In the genomic region with DNA sequence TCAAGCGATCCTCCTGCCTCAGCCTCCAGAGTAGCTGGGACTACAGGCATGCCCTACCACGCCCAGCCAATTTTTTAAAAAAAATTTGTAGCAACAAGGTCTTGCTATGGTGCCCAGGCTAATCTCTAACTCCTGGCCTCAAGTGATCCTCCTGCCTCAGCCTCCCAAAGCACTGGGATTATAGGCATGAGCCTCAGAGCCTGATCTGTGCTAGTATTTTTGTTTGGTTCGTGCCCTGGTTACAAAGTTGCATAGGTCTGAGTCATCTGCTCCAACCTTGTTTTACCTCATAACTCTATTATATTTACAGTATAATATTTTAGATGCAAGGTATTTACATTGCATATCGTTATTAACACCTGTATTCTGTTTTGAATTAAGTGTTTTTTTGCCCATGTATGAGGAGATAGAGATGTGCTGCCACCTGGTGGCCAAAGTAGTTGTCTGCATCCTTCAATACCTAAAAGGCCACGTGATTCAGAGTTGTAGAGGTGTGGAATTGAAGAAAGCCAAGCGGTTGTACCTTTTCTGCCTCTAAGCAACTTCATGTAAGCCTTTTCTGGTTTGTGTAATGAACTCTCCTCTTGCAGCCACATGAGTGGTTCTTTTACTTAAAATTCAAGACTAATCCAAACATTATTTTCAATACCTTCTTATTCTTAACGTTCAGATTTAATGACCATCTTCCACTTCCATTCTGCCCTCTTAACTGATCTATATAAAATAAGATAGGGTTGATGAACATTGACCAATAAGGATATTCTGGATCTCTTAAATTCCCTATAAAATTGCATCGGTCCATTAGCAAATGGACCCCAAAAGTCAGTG, we compare ENCODE assay signal across 8 cellular contexts. TPM values are rescaled to one million over a fixed set of nuclear protein-coding genes. Genes with fewer than 3 reads are reported as not detected.
DNase-seq lines count a peak whose midpoint lies in the region; FAIRE-seq and TF ChIP-seq lines count a peak whose summit lies in the region.

No MANE protein-coding gene starts in this region.

- peak; percentile 72 for FAIRE-seq in RCC 7860 (lab: Jason Lieb, UNC)

- no peak overlapping the region for H2AFZ ChIP-seq in Karpas-422 (ENCODE audit: low read length)

- H3K4me3 Mint-ChIP-seq in CD8-positive, alpha-beta memory T cell: no peak overlapping the region

- no peaks in the 10 kb centered on the region for H3K79me2 ChIP-seq in Karpas-422 (ENCODE audit: low read length)

- no peak overlapping the region for H3K27ac ChIP-seq in CD8-positive, alpha-beta memory T cell (ENCODE audit: low read depth, low read length)
- H3K27ac ChIP-seq in Karpas-422 (ENCODE audit: low read length) (no peak overlapping the region), testis (no peak overlapping the region)

- no peaks in the 10 kb centered on the region for H3K9me3 Mint-ChIP-seq in CD8-positive, alpha-beta memory T cell

- no peaks in the 10 kb centered on the region for H3K9me3 ChIP-seq in CD8-positive, alpha-beta memory T cell (ENCODE audit: low read length)
- H3K9me3 ChIP-seq in Karpas-422 (ENCODE audit: low read length) (no peaks in the 10 kb centered on the region), testis (no peaks in the 10 kb centered on the region)

- H3K4me1 ChIP-seq in CD8-positive, alpha-beta memory T cell (ENCODE audit: insufficient read depth, low read length): peaks cover 14% of the 10 kb centered on the region
- H3K4me1 ChIP-seq in Karpas-422 (ENCODE audit: low read length) (no peaks in the 10 kb centered on the region), testis (peaks cover 9% of the 10 kb centered on the region)

- no peak for TF ChIP-seq POLR2A in testis (IDR thresholded peaks at IDR 0.05)

- peak; percentile 67 to 82 (median 68) for DNase-seq in CD8-positive, alpha-beta memory T cell
- peak; percentile 66 for DNase-seq in GM20000 (ENCODE audit: low spot score)
- DNase-seq in Karpas-422: peak; percentile 88
- DNase-seq in RCC 7860 (ENCODE audit: low spot score): peak; percentile 52
- DNase-seq in activated T-cell treated with anti-CD3 and anti-CD28 coated beads, Interleukin-2, amount 50 U/mL, for 48 hours: peak; percentile 83 to 87
- peak; percentile 83 for DNase-seq in fibroblast of peridontal ligament (ENCODE audit: extremely low read depth)
- DNase-seq in occipital lobe (lab: John Stamatoyannopoulos, UW): peak; percentile 7
- DNase-seq in testis: peak; percentile 87

- H3K27me3 ChIP-seq in CD8-positive, alpha-beta memory T cell (ENCODE audit: insufficient read depth, low read length, poor library complexity, severe bottlenecking): no peaks in the 10 kb centered on the region
- H3K27me3 ChIP-seq in Karpas-422 (ENCODE audit: low read length) (no peaks in the 10 kb centered on the region), testis (no peaks in the 10 kb centered on the region)

- peaks cover 48% of the 10 kb centered on the region for H3K36me3 ChIP-seq in CD8-positive, alpha-beta memory T cell (ENCODE audit: insufficient read depth, low read length)
- H3K36me3 ChIP-seq in Karpas-422 (ENCODE audit: insufficient read depth, low read length) (no peaks in the 10 kb centered on the region), testis (ENCODE audit: low read depth, missing control alignments) (no peaks in the 10 kb centered on the region)

- CTCF ChIA-PET in CD8-positive, alpha-beta memory T cell (lab: Charles Lee): interaction anchor here (0.7 to 1.6 kb wide), 13 partner anchors 8 to 307 kb away, joined by 3 to 5 read pairs (median 3); no protein-coding TSS in a partner anchor

- H3K4me1 Mint-ChIP-seq in CD8-positive, alpha-beta memory T cell: peaks cover 28 to 43% (median 28%) of the 10 kb centered on the region in 3 donors

- TF ChIP-seq CTCF in GM20000 (IDR thresholded peaks at IDR 0.05; ENCODE audit: extremely low read depth, missing control alignments) (peak; percentile 78), testis (IDR thresholded peaks at IDR 0.05) (peak; percentile 92 to 97 (median 97))

- no peaks in the 10 kb centered on the region for H3K9me2 ChIP-seq in Karpas-422 (replicated peaks; ENCODE audit: insufficient read depth, low read length)

- H3K36me3 Mint-ChIP-seq in CD8-positive, alpha-beta memory T cell: peaks cover 0 to 93% (median 21%) of the 10 kb centered on the region in 3 donors

- no peaks in the 10 kb centered on the region for H4K20me1 ChIP-seq in Karpas-422 (ENCODE audit: insufficient read depth, low read depth, low read length)

- no peak overlapping the region for H3K9ac ChIP-seq in Karpas-422 (ENCODE audit: low read length)

- 59 to 62% methylated on average over 8 of the region's 8 CpGs for WGBS in testis, 2 donors

- peak overlapping the region in 7 of 8 donors; percentile 1 to 80 (median 68) for H3K27ac Mint-ChIP-seq in CD8-positive, alpha-beta memory T cell

- intact Hi-C loops in testis (cut with DNase I; ENCODE audit: low total_unique reads): no loop called here

- POLR2A ChIA-PET in CD8-positive, alpha-beta memory T cell (lab: Charles Lee): interaction anchor here (1.2 kb wide), 1 partner anchor 248 kb away, joined by 3 read pairs; no protein-coding TSS in a partner anchor

- H3K4me3 ChIP-seq in CD8-positive, alpha-beta memory T cell (ENCODE audit: low read length): no peak overlapping the region
- H3K4me3 ChIP-seq in Karpas-422 (ENCODE audit: low read length): no peak overlapping the region
- H3K4me3 ChIP-seq in testis: no peak overlapping the region

- peaks cover 0 to 4% of the 10 kb centered on the region in 2 donors for H3K27me3 Mint-ChIP-seq in CD8-positive, alpha-beta memory T cell

- H3K4me2 ChIP-seq in Karpas-422 (ENCODE audit: low read depth, low read length, poor library complexity, severe bottlenecking): no peak overlapping the region

RNA-seq across cellular contexts. Expression of a gene that starts 19.9 kb away (rescaled TPM):
- total RNA-seq in CD8-positive, alpha-beta memory T cell: 1 to 10 TPM; 1.2 to 1.7 TPM
- polyA plus RNA-seq in CD8-positive, alpha-beta memory T cell: 0.62 TPM
- total RNA-seq in Karpas-422 (2014; rRNA removed; shearing (Covaris generic); ENCODE audit: low replicate concordance): not detected in 2 replicates
- total RNA-seq in occipital lobe (34.6 TPM), testis (100 to 1,000 TPM; 169 to 451 TPM)
- 554 TPM for polyA plus RNA-seq in testis (ENCODE audit: insufficient read depth, low read depth, low replicate concordance)

Comparison
In these comparisons a context has a peak if more than half of its experiments do, and no peak if none do; other contexts are left out.
1. DNase-seq: peak in every context shown above with its lines; median percentile 88 in Karpas-422; 87 in testis; 85 in activated T-cell treated with anti-CD3 and anti-CD28 coated beads, Interleukin-2, amount 50 U/mL, for 48 hours; 83 in fibroblast of peridontal ligament; 68 in CD8-positive, alpha-beta memory T cell; 66 in GM20000; 52 in RCC 7860; 7 in occipital lobe.
2. RNA of a gene that starts 19.9 kb away (total RNA-seq): 169 to 451 TPM in testis and 34.6 TPM in occipital lobe (single experiment); 1.2 to 1.7 TPM in CD8-positive, alpha-beta memory T cell and not detected in Karpas-422; every median in the first group is over 10 times any median in the second.